Comparison of ENCODE assay signal across 19 cellular contexts in the genomic region with DNA sequence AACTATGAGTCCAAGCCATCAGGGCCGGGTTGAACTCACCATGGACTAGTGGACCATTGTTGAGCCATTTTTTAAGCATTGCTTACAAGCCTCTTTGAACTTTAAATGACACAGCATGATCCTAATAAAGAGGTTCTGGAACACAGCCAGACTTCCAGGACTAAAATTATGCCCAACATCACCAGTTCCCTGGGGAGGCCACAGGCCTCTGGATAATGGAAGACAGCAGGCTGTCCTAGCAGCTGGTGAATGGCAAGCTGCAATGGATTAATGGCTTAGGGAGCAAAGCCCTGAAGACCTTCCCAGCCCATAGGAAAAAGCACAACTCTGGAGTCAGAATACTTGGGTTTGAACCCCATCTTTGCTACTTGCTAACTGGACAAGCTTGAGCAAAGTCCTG.
DNase-seq lines count a peak whose midpoint lies in the region; ATAC-seq lines count a peak whose summit lies in the region.
"Had no signal": no experiment of that assay in that cellular context is flagged by ENCODE, and none has a peak within 500 bp of the region (broad histone marks: within the 10 kb centered on the region; RNA-seq: fewer than 3 reads in every experiment).

No MANE protein-coding gene starts in this region.

- intact Hi-C loops in sciatic nerve (cut with DNase I), result no loop called here
- intact Hi-C loops in naive thymus-derived CD4-positive, alpha-beta T cell (cut with micrococcal nuclease), result no loop called here

- DNase-seq in NCI-H1092 treated with DMSO at 0.1 percent for 48 hours (lab: John Stamatoyannopoulos, UW) (peak; percentile 45), NCI-H2107 treated with DMSO at 0.1 percent for 48 hours (lab: John Stamatoyannopoulos, UW; ENCODE audit: unreplicated experiment) (peak; percentile 88), SJCRH30 (peak; percentile 82 to 88), sciatic nerve (ENCODE audit: low spot score) (no peak)
- no peak for DNase-seq in naive thymus-derived CD4-positive, alpha-beta T cell
- DNase-seq: activated CD4-positive, alpha-beta T cell treated with anti-CD3 and anti-CD28 coated beads, Interleukin-2, amount 50 U/mL, for 4 hours; activated T-cell treated with anti-CD3 and anti-CD28 coated beads, Interleukin-2, amount 50 U/mL, for 1 hour; C1 segment of cervical spinal cord; dermis blood vessel endothelial cell; heart left ventricle; lower lobe of right lung; NCI-H226; stimulated activated naive CD8-positive, alpha-beta T cell treated with anti-CD3 and anti-CD28 coated beads, Interleukin-15, amount 100 ng/mL, for 72 hours had no signal

- H3K27me3 ChIP-seq in SJCRH30, result no peaks in the 10 kb centered on the region
- no peaks in the 10 kb centered on the region for H3K27me3 ChIP-seq in naive thymus-derived CD4-positive, alpha-beta T cell (ENCODE audit: control insufficient read depth in 2 of 2, insufficient read depth in 2 of 2, low read length in 2 of 2)
- H3K27me3 ChIP-seq: heart left ventricle had no signal

- ATAC-seq in sciatic nerve (peak; percentile 16), GM21786 (IDR thresholded peaks at IDR 0.05; ENCODE audit: unreplicated experiment) (no peak), HG02623 (IDR thresholded peaks at IDR 0.05; ENCODE audit: unreplicated experiment) (no peak), GM18867 (IDR thresholded peaks at IDR 0.05; ENCODE audit: unreplicated experiment) (no peak)
- no peak for ATAC-seq in naive thymus-derived CD4-positive, alpha-beta T cell
- ATAC-seq: heart left ventricle; K562; lower lobe of right lung; SK-N-SH treated with all-trans-retinoic acid at 6 μM for 48 hours; stimulated activated naive CD8-positive, alpha-beta T cell treated with anti-CD3 and anti-CD28 coated beads, Interleukin-15, amount 100 ng/mL, for 72 hours had no signal

- H3K27ac Mint-ChIP-seq in naive thymus-derived CD4-positive, alpha-beta T cell, result no peak overlapping the region
- H3K27ac Mint-ChIP-seq: activated naive CD8-positive, alpha-beta T cell had no signal

- POLR2A ChIA-PET in naive thymus-derived CD4-positive, alpha-beta T cell (lab: Charles Lee), result no interaction called here

- H3K4me3 Mint-ChIP-seq in naive thymus-derived CD4-positive, alpha-beta T cell, result no peak overlapping the region
- H3K4me3 Mint-ChIP-seq: activated naive CD8-positive, alpha-beta T cell; stimulated activated naive CD8-positive, alpha-beta T cell treated with anti-CD3 and anti-CD28 coated beads, Interleukin-15, amount 100 ng/mL, for 72 hours had no signal

- no peaks in the 10 kb centered on the region for H3K36me3 Mint-ChIP-seq in naive thymus-derived CD4-positive, alpha-beta T cell
- H3K36me3 Mint-ChIP-seq: activated naive CD8-positive, alpha-beta T cell had no signal

- H3K9me3 Mint-ChIP-seq in naive thymus-derived CD4-positive, alpha-beta T cell, result peaks cover 0 to 25% (median 1%) of the 10 kb centered on the region in 11 donors

- H3K4me1 Mint-ChIP-seq in naive thymus-derived CD4-positive, alpha-beta T cell, result no peaks in the 10 kb centered on the region
- H3K4me1 Mint-ChIP-seq: stimulated activated naive CD8-positive, alpha-beta T cell treated with anti-CD3 and anti-CD28 coated beads, Interleukin-15, amount 100 ng/mL, for 72 hours had no signal

- no peak overlapping the region for H3K4me3 ChIP-seq in SJCRH30
- H3K4me3 ChIP-seq in naive thymus-derived CD4-positive, alpha-beta T cell (ENCODE audit: low read length), result no peak overlapping the region
- H3K4me3 ChIP-seq: heart left ventricle, K562, lower lobe of right lung had no signal

- peaks cover 21% of the 10 kb centered on the region for H3K4me1 ChIP-seq in SJCRH30
- H3K4me1 ChIP-seq in naive thymus-derived CD4-positive, alpha-beta T cell (ENCODE audit: control insufficient read depth in 2 of 2, insufficient read depth in 2 of 2, low read length in 2 of 2), result no peaks in the 10 kb centered on the region
- H3K4me1 ChIP-seq: lower lobe of right lung had no signal

- CTCF ChIA-PET in naive thymus-derived CD4-positive, alpha-beta T cell (lab: Charles Lee), result no interaction called here

- H3K27me3 Mint-ChIP-seq in naive thymus-derived CD4-positive, alpha-beta T cell, result no peaks in the 10 kb centered on the region
- H3K27me3 Mint-ChIP-seq: activated naive CD8-positive, alpha-beta T cell; stimulated activated naive CD8-positive, alpha-beta T cell treated with anti-CD3 and anti-CD28 coated beads, Interleukin-15, amount 100 ng/mL, for 72 hours had no signal

- no peak overlapping the region for H3K27ac ChIP-seq in SJCRH30
- no peak overlapping the region for H3K27ac ChIP-seq in naive thymus-derived CD4-positive, alpha-beta T cell (ENCODE audit: low read depth, low read length)
- H3K27ac ChIP-seq: lower lobe of right lung had no signal

- H3K36me3 ChIP-seq in SJCRH30, result no peaks in the 10 kb centered on the region; the same call in 1 of the 2 replicates
- no peaks in the 10 kb centered on the region for H3K36me3 ChIP-seq in naive thymus-derived CD4-positive, alpha-beta T cell (ENCODE audit: control insufficient read depth in 2 of 3, insufficient read depth in 3 of 3, low read length in 3 of 3)
- H3K36me3 ChIP-seq: heart left ventricle, lower lobe of right lung had no signal

- H3K9me3 ChIP-seq in SJCRH30 (replicated peaks), result no peaks in the 10 kb centered on the region
- H3K9me3 ChIP-seq in naive thymus-derived CD4-positive, alpha-beta T cell (ENCODE audit: control insufficient read depth in 2 of 3, low read length in 3 of 3), result no peaks in the 10 kb centered on the region
- H3K9me3 ChIP-seq: heart left ventricle, lower lobe of right lung had no signal

Comparison
In these comparisons a context has a peak if more than half of its experiments do, and no peak if none do; other contexts are left out.
1. DNase-seq: peak in NCI-H1092 treated with DMSO at 0.1 percent for 48 hours (single experiment), NCI-H2107 treated with DMSO at 0.1 percent for 48 hours (single experiment) and SJCRH30 (2 of 2); none in sciatic nerve (single experiment) and naive thymus-derived CD4-positive, alpha-beta T cell (0 of 9).